Comparison of ENCODE assay signal across 17 cellular contexts in genomic region chr16:85579883-85580607, GRCh38. TPM values are rescaled to one million over a fixed set of nuclear protein-coding genes. Genes with fewer than 3 reads are reported as not detected.
DNase-seq lines count a peak whose midpoint lies in the region; ATAC-seq, FAIRE-seq and TF ChIP-seq lines count a peak whose summit lies in the region.
"Had no signal": no experiment of that assay in that cellular context is flagged by ENCODE, and none has a peak within 500 bp of the region (broad histone marks: within the 10 kb centered on the region; RNA-seq: fewer than 3 reads in every experiment).

No MANE protein-coding gene starts in this region.

- H3K4me1 ChIP-seq in ectodermal cell (ENCODE audit: control insufficient read depth, insufficient read depth, low read length), result peaks cover 98% of the 10 kb centered on the region
- H3K4me1 ChIP-seq in tibial artery, result peaks cover 0 to 58% (median 12%) of the 10 kb centered on the region in 4 donors

- H3K27me3 Mint-ChIP-seq in activated CD8-positive, alpha-beta memory T cell treated with anti-CD3 and anti-CD28 coated beads, Interleukin-2, amount 10 ng/mL, durations not matched to agents 7 days and 5 days, result no peaks in the 10 kb centered on the region
- H3K27me3 Mint-ChIP-seq in mesothelial cell of epicardium (ENCODE audit: low read depth), result no peaks in the 10 kb centered on the region

- H3K4me3 ChIP-seq in ectodermal cell (ENCODE audit: insufficient read depth, low read depth, low read length), result peak overlapping the region; percentile 7
- H3K4me3 ChIP-seq in tibial artery, result no peak overlapping the region
- H3K4me3 ChIP-seq: GM23248, SJCRH30 had no signal

- H3K27ac ChIP-seq in ectodermal cell (ENCODE audit: insufficient read depth, low read depth, low read length, poor library complexity, severe bottlenecking) (peak overlapping the region; percentile 85), tibial artery (no peak overlapping the region)
- H3K27ac ChIP-seq: 22Rv1, GM23248, SJCRH30 had no signal

- H3K4me1 Mint-ChIP-seq in activated CD8-positive, alpha-beta memory T cell treated with anti-CD3 and anti-CD28 coated beads, Interleukin-2, amount 10 ng/mL, durations not matched to agents 7 days and 5 days, result no peaks in the 10 kb centered on the region
- H3K4me1 Mint-ChIP-seq in mesothelial cell of epicardium, result peaks cover 78% of the 10 kb centered on the region

- no peaks in the 10 kb centered on the region for H3K9me3 ChIP-seq in ectodermal cell (ENCODE audit: control insufficient read depth, low read length)
- H3K9me3 ChIP-seq in tibial artery, result no peaks in the 10 kb centered on the region
- H3K9me3 ChIP-seq: SJCRH30 had no signal

- 65 to 68% methylated on average over 11 of the region's 11 CpGs for WGBS in ectodermal cell, 2 experiments

- FAIRE-seq in urothelium cell line (lab: Jason Lieb, UNC), result peak; percentile 37

- no peak for DNase-seq in activated CD8-positive, alpha-beta memory T cell treated with anti-CD3 and anti-CD28 coated beads, Interleukin-2, amount 10 ng/mL, durations not matched to agents 7 days and 5 days
- no peak for DNase-seq in activated CD8-positive, alpha-beta memory T cell treated with anti-CD3 and anti-CD28 coated beads, Interleukin-2, amount 50 U/mL, for 4 hours
- DNase-seq in mesothelial cell of epicardium (ENCODE audit: low spot score in 2 of 2, unreplicated experiment in 2 of 2) (no peak), urothelium cell line (ENCODE audit: low spot score) (no peak), MV-4-11 (lab: John Stamatoyannopoulos, UW) (no peak), HuH-7 (ENCODE audit: low spot score) (no peak), tibial artery (no peak)
- DNase-seq: activated CD4-positive, alpha-beta T cell treated with anti-CD3 and anti-CD28 coated beads, Interleukin-2, amount 50 U/mL, for 4 hours; GDM1; GM23248; islet precursor cell; NCI-H1092 treated with DMSO at 0.1 percent for 48 hours; SJCRH30; stimulated activated CD4-positive, alpha-beta T cell treated with anti-CD3 and anti-CD28 coated beads, Interleukin-2, amount 100 ng/mL, for 24 hours had no signal

- TF ChIP-seq CTCF in mesothelial cell of epicardium (IDR thresholded peaks at IDR 0.05; ENCODE audit: unreplicated experiment), result no peak
- TF ChIP-seq CTCF in tibial artery (IDR thresholded peaks at IDR 0.05), result no peak

- peak overlapping the region; percentile 62 for H3K27ac Mint-ChIP-seq in activated CD8-positive, alpha-beta memory T cell treated with anti-CD3 and anti-CD28 coated beads, Interleukin-2, amount 10 ng/mL, durations not matched to agents 7 days and 5 days
- H3K27ac Mint-ChIP-seq in mesothelial cell of epicardium, result peak overlapping the region; percentile 85
- H3K27ac Mint-ChIP-seq: activated T-helper 2 cell treated with anti-CD3 and anti-CD28 coated beads, Interferon-gamma antibody, Interleukin-2, Interleukin-4, amounts not matched to agents 10 μg/mL and 5 μg/mL and 100 μg/mL, durations not matched to agents 14 hours and 24 hours and 36 hours had no signal

- ATAC-seq in activated CD8-positive, alpha-beta memory T cell treated with anti-CD3 and anti-CD28 coated beads, Interleukin-2, amount 10 ng/mL, durations not matched to agents 7 days and 5 days, result no peak

- no peaks in the 10 kb centered on the region for H3K36me3 ChIP-seq in ectodermal cell (ENCODE audit: control insufficient read depth, insufficient read depth, low read length)
- H3K36me3 ChIP-seq in tibial artery, result no peaks in the 10 kb centered on the region
- H3K36me3 ChIP-seq: SJCRH30 had no signal

- H3K36me3 Mint-ChIP-seq in activated CD8-positive, alpha-beta memory T cell treated with anti-CD3 and anti-CD28 coated beads, Interleukin-2, amount 10 ng/mL, durations not matched to agents 7 days and 5 days, result no peaks in the 10 kb centered on the region
- peaks cover 2% of the 10 kb centered on the region for H3K36me3 Mint-ChIP-seq in mesothelial cell of epicardium

- intact Hi-C loops in tibial artery (cut with DNase I; ENCODE audit: low total_unique reads), result no loop called here

- H3K27me3 ChIP-seq in ectodermal cell (ENCODE audit: control insufficient read depth, insufficient read depth, low read length, poor library complexity, severe bottlenecking) (peaks cover 32% of the 10 kb centered on the region), tibial artery (no peaks in the 10 kb centered on the region)
- H3K27me3 ChIP-seq: SJCRH30 had no signal

- H3K9me3 Mint-ChIP-seq in activated CD8-positive, alpha-beta memory T cell treated with anti-CD3 and anti-CD28 coated beads, Interleukin-2, amount 10 ng/mL, durations not matched to agents 7 days and 5 days (ENCODE audit: low read depth), result no peaks in the 10 kb centered on the region
- H3K9me3 Mint-ChIP-seq in mesothelial cell of epicardium, result no peaks in the 10 kb centered on the region
- H3K9me3 Mint-ChIP-seq: activated T-helper 2 cell treated with anti-CD3 and anti-CD28 coated beads, Interferon-gamma antibody, Interleukin-2, Interleukin-4, amounts not matched to agents 10 μg/mL and 5 μg/mL and 100 μg/mL, durations not matched to agents 14 hours and 24 hours and 36 hours had no signal

- CTCF ChIA-PET in activated CD8-positive, alpha-beta memory T cell treated with anti-CD3 and anti-CD28 coated beads, Interleukin-2, amount 10 ng/mL, durations not matched to agents 7 days and 5 days (lab: Charles Lee), result interaction anchor here (1.5 kb wide), 1 partner anchor 335 kb away, joined by 3 read pairs; no protein-coding TSS in a partner anchor

- H3K4me3 Mint-ChIP-seq in activated CD8-positive, alpha-beta memory T cell treated with anti-CD3 and anti-CD28 coated beads, Interleukin-2, amount 10 ng/mL, durations not matched to agents 7 days and 5 days, result no peak overlapping the region
- H3K4me3 Mint-ChIP-seq in mesothelial cell of epicardium, result peak overlapping the region; percentile 14

RNA-seq across cellular contexts. Expression of gene GSE1, which starts 33.1 kb away (rescaled TPM):
- 10 to 100 TPM; 43.1 to 55.1 TPM for total RNA-seq in activated CD8-positive, alpha-beta memory T cell treated with anti-CD3 and anti-CD28 coated beads, Interleukin-2, amount 10 ng/mL, durations not matched to agents 7 days and 5 days
- 22.2 TPM for polyA plus RNA-seq in ectodermal cell (2013, experiment 1 of 4)
- polyA plus RNA-seq in ectodermal cell (2013, experiment 2 of 4), result 29.1 TPM
- 22.7 TPM for polyA plus RNA-seq in ectodermal cell (2013, experiment 3 of 4)
- 23.8 TPM for polyA plus RNA-seq in ectodermal cell (2013, experiment 4 of 4)
- 193 to 218 TPM (median 208 TPM) in 3 replicates for total RNA-seq in mesothelial cell of epicardium
